Comparison of ENCODE assay signal across 29 cellular contexts in genomic region chr15:77697893-77698292, GRCh38.
"Had no signal": no experiment of that assay in that cellular context is flagged by ENCODE, and none has a peak within 500 bp of the region (broad histone marks: within the 10 kb centered on the region; RNA-seq: fewer than 3 reads in every experiment).

No MANE protein-coding gene starts in this region.

- H3K4me3 ChIP-seq: ovary, psoas muscle, right lobe of liver, sigmoid colon, suprapubic skin, testis, tibial artery, transverse colon, upper lobe of right lung, vagina had no signal

- H3K4me1 ChIP-seq: parathyroid adenoma, psoas muscle, right lobe of liver, sigmoid colon, suprapubic skin, tibial artery, transverse colon, upper lobe of right lung had no signal

- H2AFZ ChIP-seq: parathyroid adenoma had no signal

- H3K27me3 Mint-ChIP-seq: progenitor cell of endocrine pancreas had no signal

- DNase-seq: naive thymus-derived CD4-positive, alpha-beta T cell; natural killer cell; nucleus accumbens; ovary; right cardiac atrium; right lobe of liver; sigmoid colon; small intestine; stimulated activated CD4-positive, alpha-beta T cell treated with anti-CD3 and anti-CD28 coated beads, Interleukin-15, amount 100 ng/mL, for 24 hours; stimulated activated CD4-positive, alpha-beta T cell treated with anti-CD3 and anti-CD28 coated beads, Interleukin-2, amount 100 ng/mL, for 24 hours; stimulated activated CD4-positive, alpha-beta T cell treated with anti-CD3 and anti-CD28 coated beads, Interleukin-2, amount 100 ng/mL, for 48 hours; stimulated activated CD4-positive, alpha-beta T cell treated with anti-CD3 and anti-CD28 coated beads, Interleukin-4, amount 100 ng/mL, for 24 hours; stimulated activated naive CD4-positive, alpha-beta T cell; stimulated activated naive CD8-positive, alpha-beta T cell treated with anti-CD3 and anti-CD28 coated beads, Interleukin-15, amount 100 ng/mL, for 72 hours; stimulated activated naive CD8-positive, alpha-beta T cell treated with anti-CD3 and anti-CD28 coated beads, Interleukin-15, Interleukin-2, amounts not matched to agents 100 U/mL and 50 U/mL, for 24 hours; substantia nigra; testis; tibial artery; transverse colon; upper lobe of right lung had no signal

- H3K36me3 ChIP-seq: neutrophil, ovary, right lobe of liver, sigmoid colon, suprapubic skin, tibial artery, transverse colon, upper lobe of right lung, vagina had no signal

- H3K9ac ChIP-seq: parathyroid adenoma had no signal

- FAIRE-seq: small intestine had no signal

- H3K4me3 Mint-ChIP-seq: naive thymus-derived CD4-positive, alpha-beta T cell; natural killer cell; nephron; stimulated activated effector memory CD8-positive, alpha-beta T cell treated with anti-CD3 and anti-CD28 coated beads, Interleukin-12 subunit alpha, Interleukin-12 subunit beta, amount 100 ng/mL, for 72 hours; stimulated activated naive CD8-positive, alpha-beta T cell treated with anti-CD3 and anti-CD28 coated beads, Interleukin-15, amount 100 ng/mL, for 72 hours; type B pancreatic cell had no signal

- ATAC-seq: naive thymus-derived CD4-positive, alpha-beta T cell; natural killer cell; psoas muscle; right cardiac atrium; right lobe of liver; stimulated activated effector memory CD8-positive, alpha-beta T cell treated with anti-CD3 and anti-CD28 coated beads, Interleukin-12 subunit alpha, Interleukin-12 subunit beta, amount 100 ng/mL, for 72 hours; stimulated activated naive CD8-positive, alpha-beta T cell treated with anti-CD3 and anti-CD28 coated beads, Interleukin-15, amount 100 ng/mL, for 72 hours; stimulated activated naive CD8-positive, alpha-beta T cell treated with anti-CD3 and anti-CD28 coated beads, Interleukin-15, Interleukin-2, amounts not matched to agents 100 U/mL and 50 U/mL, for 24 hours; upper lobe of right lung had no signal

- H3K79me2 ChIP-seq: parathyroid adenoma had no signal

- H3K9me3 ChIP-seq: neutrophil, ovary, psoas muscle, right lobe of liver, sigmoid colon, suprapubic skin, testis, tibial artery, transverse colon, upper lobe of right lung, vagina had no signal

- H3K27me3 ChIP-seq: ovary, right lobe of liver, testis, vagina had no signal

- H3K27ac ChIP-seq: neutrophil, ovary, parathyroid adenoma, psoas muscle, right lobe of liver, sigmoid colon, suprapubic skin, testis, tibial artery, transverse colon, upper lobe of right lung, vagina had no signal

- H3K9me3 Mint-ChIP-seq: natural killer cell; nephron; stimulated activated effector memory CD8-positive, alpha-beta T cell treated with anti-CD3 and anti-CD28 coated beads, Interleukin-12 subunit alpha, Interleukin-12 subunit beta, amount 100 ng/mL, for 72 hours; type B pancreatic cell had no signal

- H3K27ac Mint-ChIP-seq: naive thymus-derived CD4-positive, alpha-beta T cell; natural killer cell; nephron; progenitor cell of endocrine pancreas; stimulated activated effector memory CD8-positive, alpha-beta T cell treated with anti-CD3 and anti-CD28 coated beads, Interleukin-12 subunit alpha, Interleukin-12 subunit beta, amount 100 ng/mL, for 72 hours; stimulated activated naive CD8-positive, alpha-beta T cell treated with anti-CD3 and anti-CD28 coated beads, Interleukin-15, amount 100 ng/mL, for 72 hours; type B pancreatic cell had no signal

- H3K36me3 Mint-ChIP-seq: naive thymus-derived CD4-positive, alpha-beta T cell; natural killer cell; stimulated activated effector memory CD8-positive, alpha-beta T cell treated with anti-CD3 and anti-CD28 coated beads, Interleukin-12 subunit alpha, Interleukin-12 subunit beta, amount 100 ng/mL, for 72 hours; type B pancreatic cell had no signal

- H3K4me1 Mint-ChIP-seq: naive thymus-derived CD4-positive, alpha-beta T cell; natural killer cell; nephron; stimulated activated effector memory CD8-positive, alpha-beta T cell treated with anti-CD3 and anti-CD28 coated beads, Interleukin-12 subunit alpha, Interleukin-12 subunit beta, amount 100 ng/mL, for 72 hours; stimulated activated naive CD8-positive, alpha-beta T cell treated with anti-CD3 and anti-CD28 coated beads, Interleukin-15, amount 100 ng/mL, for 72 hours had no signal
